In genomic region chr11:611001-611996, GRCh38 we compare ENCODE assay signal across 17 cellular contexts. TPM values are rescaled to one million over a fixed set of nuclear protein-coding genes. Genes with fewer than 3 reads are reported as not detected.
A peak's percentile ranks its signal among the peaks of the same experiment; 100 is the strongest.
DNase-seq lines count a peak whose midpoint lies in the region; ATAC-seq, FAIRE-seq and TF ChIP-seq lines count a peak whose summit lies in the region.
"Had no signal": no experiment of that assay in that cellular context is flagged by ENCODE, and none has a peak within 500 bp of the region (broad histone marks: within the 10 kb centered on the region; RNA-seq: fewer than 3 reads in every experiment).

No MANE protein-coding gene starts in this region.

- 99% methylated on average over 40 of the region's 49 CpGs for WGBS in HepG2 (ENCODE audit: low lambda C conversion rate)
- WGBS in thymus: 95% methylated on average over 49 of the region's 49 CpGs

- no peaks in the 10 kb centered on the region for H3K9me3 ChIP-seq in breast epithelium
- H3K9me3 ChIP-seq in Peyer's patch: no peaks in the 10 kb centered on the region
- H3K9me3 ChIP-seq in HepG2 (ENCODE audit: low read length): no peaks in the 10 kb centered on the region
- no peaks in the 10 kb centered on the region for H3K9me3 ChIP-seq in thymus (ENCODE audit: control insufficient read depth)
- H3K9me3 ChIP-seq: thoracic aorta had no signal

- ATAC-seq in HepG2: no peak
- ATAC-seq in stimulated activated memory B cell treated with anti-CD40 and anti-IgM and Interleukin-4, amounts not matched to agents 10 μg/mL and 1 μg/mL and 100 μg/mL, for 72 hours: no peak

- H3K36me3 ChIP-seq in breast epithelium (peaks cover 5% of the 10 kb centered on the region), Peyer's patch (peaks cover 0 to 71% (median 3%) of the 10 kb centered on the region in 3 donors), HepG2 (replicated peaks in 1 of 2; ENCODE audit: control insufficient read depth in 1 of 2, insufficient read depth in 2 of 2, low read length in 2 of 2) (peaks cover 41 to 73% of the 10 kb centered on the region in 2 experiments; a peak in 4 of 5 replicates), thymus (ENCODE audit: control insufficient read depth, insufficient read depth) (peaks cover 79% of the 10 kb centered on the region)

- peaks cover 6% of the 10 kb centered on the region for H3K4me1 Mint-ChIP-seq in MCF 10A (ENCODE audit: insufficient read depth, unreplicated experiment)
- peaks cover 29% of the 10 kb centered on the region for H3K4me1 Mint-ChIP-seq in stimulated activated memory B cell treated with anti-CD40 and anti-IgM and Interleukin-4, amounts not matched to agents 10 μg/mL and 1 μg/mL and 100 μg/mL, for 72 hours

- POLR2A ChIA-PET in MCF 10A (lab: Yijun Ruan, JAX): interaction anchor here (1.3 to 1.7 kb wide), 2 partner anchors 10 to 51 kb away, joined by 4 read pairs; partner anchors contain the start of gene LMNTD2
- POLR2A ChIA-PET in HepG2 (lab: Yijun Ruan, JAX): no interaction called here

- CTCF ChIA-PET in MCF 10A (lab: Yijun Ruan, JAX) (no interaction called here), HepG2 (lab: Yijun Ruan, JAX; ENCODE audit: low intra/inter-chr PET ratio, low total read pairs) (no interaction called here)

- in situ Hi-C loops in HepG2 (cut with HindIII; ENCODE audit: extremely low pct_ligation_motif_present, low pct_unique_long_range_greater_than_20kb): no loop called here

- H3K9ac ChIP-seq in HepG2 (ENCODE audit: insufficient read depth, low read depth, low read length): no peak overlapping the region

- FAIRE-seq in HepG2 (lab: Jason Lieb, UNC): no peak
- FAIRE-seq: frontal cortex had no signal

- no peak for TF ChIP-seq RAD21 in HepG2 (CRISPR knock-in tag; IDR thresholded peaks at IDR 0.05)

- H3K36me3 Mint-ChIP-seq in MCF 10A (ENCODE audit: insufficient read depth, unreplicated experiment): peaks cover 64% of the 10 kb centered on the region
- H3K36me3 Mint-ChIP-seq in stimulated activated memory B cell treated with anti-CD40 and anti-IgM and Interleukin-4, amounts not matched to agents 10 μg/mL and 1 μg/mL and 100 μg/mL, for 72 hours: peaks cover 24% of the 10 kb centered on the region

- H3K4me3 ChIP-seq in breast epithelium: no peak overlapping the region
- no peak overlapping the region for H3K4me3 ChIP-seq in Peyer's patch
- no peak overlapping the region for H3K4me3 ChIP-seq in HepG2 (replicated peaks in 1 of 3; ENCODE audit: insufficient read depth in 1 of 3, low read depth in 2 of 3, low read length in 3 of 3)
- no peak overlapping the region for H3K4me3 ChIP-seq in thymus (ENCODE audit: low read length)
- H3K4me3 ChIP-seq: thoracic aorta had no signal

- BruUV-seq in MCF 10A (replicated peaks; lab: Mats Ljungman, UMichigan) (TSS peak; percentile 25), HepG2 (replicated peaks; lab: Mats Ljungman, UMichigan) (no TSS peak)

- H3K27me3 Mint-ChIP-seq in MCF 10A (ENCODE audit: insufficient read depth, unreplicated experiment): no peaks in the 10 kb centered on the region
- no peaks in the 10 kb centered on the region for H3K27me3 Mint-ChIP-seq in stimulated activated memory B cell treated with anti-CD40 and anti-IgM and Interleukin-4, amounts not matched to agents 10 μg/mL and 1 μg/mL and 100 μg/mL, for 72 hours
- H3K27me3 Mint-ChIP-seq: progenitor cell of endocrine pancreas had no signal

- no peak overlapping the region for H3K27ac Mint-ChIP-seq in MCF 10A (ENCODE audit: low read depth, unreplicated experiment)
- H3K27ac Mint-ChIP-seq in stimulated activated memory B cell treated with anti-CD40 and anti-IgM and Interleukin-4, amounts not matched to agents 10 μg/mL and 1 μg/mL and 100 μg/mL, for 72 hours: no peak overlapping the region

- H2AFZ ChIP-seq in HepG2 (ENCODE audit: low read length): no peak overlapping the region

- H3K4me2 ChIP-seq in HepG2 (ENCODE audit: low read depth, low read length): no peak overlapping the region

- no peak overlapping the region for H3K4me3 Mint-ChIP-seq in MCF 10A (ENCODE audit: unreplicated experiment)
- no peak overlapping the region for H3K4me3 Mint-ChIP-seq in stimulated activated memory B cell treated with anti-CD40 and anti-IgM and Interleukin-4, amounts not matched to agents 10 μg/mL and 1 μg/mL and 100 μg/mL, for 72 hours

- H3K27me3 ChIP-seq in breast epithelium (no peaks in the 10 kb centered on the region), Peyer's patch (no peaks in the 10 kb centered on the region), HepG2 (ENCODE audit: control insufficient read depth in 1 of 2, insufficient read depth in 2 of 2, low read length in 2 of 2) (no peaks in the 10 kb centered on the region), thymus (ENCODE audit: control insufficient read depth, insufficient read depth) (no peaks in the 10 kb centered on the region)

- H4K20me1 ChIP-seq in HepG2 (ENCODE audit: insufficient read depth, low read length): peaks cover 3% of the 10 kb centered on the region; the same call in 1 of the 2 replicates

- TF ChIP-seq EP300 in HepG2 (IDR thresholded peaks at IDR 0.05; ENCODE audit: low read depth in 2 of 2, low read length in 2 of 2): no peak
- TF ChIP-seq EP300 in HepG2 (CRISPR knock-in tag; IDR thresholded peaks at IDR 0.05; ENCODE audit: borderline replicate concordance): no peak

- TF ChIP-seq POLR2A in breast epithelium (IDR thresholded peaks at IDR 0.05) (no peak), Peyer's patch (IDR thresholded peaks at IDR 0.05) (no peak), HepG2 (IDR thresholded peaks at IDR 0.05; ENCODE audit: insufficient read depth in 1 of 2, low read depth in 2 of 2, low read length in 2 of 2) (no peak)

- intact Hi-C loops in MCF 10A (cut with micrococcal nuclease): loop anchor here (10.0 kb wide), 1 partner anchor 46 kb away; the partner anchor contains the start of genes LMNTD2 and RASSF7
- intact Hi-C loops in breast epithelium (cut with DNase I; ENCODE audit: low total_unique reads): no loop called here
- intact Hi-C loops in HepG2 (cut with micrococcal nuclease; ENCODE audit: unreplicated experiment): loop anchor here (10.0 kb wide), 1 partner anchor 56 kb away; no protein-coding TSS in a partner anchor

- H3K9me3 Mint-ChIP-seq in MCF 10A (ENCODE audit: unreplicated experiment): no peaks in the 10 kb centered on the region
- H3K9me3 Mint-ChIP-seq in stimulated activated memory B cell treated with anti-CD40 and anti-IgM and Interleukin-4, amounts not matched to agents 10 μg/mL and 1 μg/mL and 100 μg/mL, for 72 hours: no peaks in the 10 kb centered on the region

- H3K79me2 ChIP-seq in HepG2 (ENCODE audit: insufficient read depth, low read length): no peaks in the 10 kb centered on the region

- H3K27ac ChIP-seq in breast epithelium (no peak overlapping the region), Peyer's patch (peak overlapping the region in 3 of 4 donors; percentile 69 to 95 (median 94)), HepG2 (ENCODE audit: extremely low read length, insufficient read depth, low read length) (no peak overlapping the region), thymus (ENCODE audit: low read depth) (peak overlapping the region; percentile 31)
- H3K27ac ChIP-seq: thoracic aorta had no signal

- DNase-seq in MCF 10A (ENCODE audit: unreplicated experiment): no peak
- DNase-seq in breast epithelium (ENCODE audit: low spot score in 2 of 2): no peak
- DNase-seq in Peyer's patch: peak in 1 of 3 donors; percentile 46
- no peak for DNase-seq in HepG2 (ENCODE audit: low spot score)
- DNase-seq in retina: no peak
- DNase-seq in NCI-H524 (lab: John Stamatoyannopoulos, UW): no peak
- DNase-seq: activated CD4-positive, alpha-beta T cell treated with anti-CD3 and anti-CD28 coated beads for 4 hours; activated gamma-delta T cell; midbrain; NCI-H2081 had no signal

- peaks cover 10 to 13% of the 10 kb centered on the region in 2 donors for H3K4me1 ChIP-seq in breast epithelium
- H3K4me1 ChIP-seq in Peyer's patch: peaks cover 10 to 46% (median 21%) of the 10 kb centered on the region in 4 donors
- H3K4me1 ChIP-seq in HepG2 (ENCODE audit: insufficient read depth, low read length): no peaks in the 10 kb centered on the region
- peaks cover 9% of the 10 kb centered on the region for H3K4me1 ChIP-seq in thymus (ENCODE audit: control insufficient read depth, insufficient read depth, low read length)

- no peak for TF ChIP-seq CTCF in MCF 10A (IDR thresholded peaks at IDR 0.05; ENCODE audit: unreplicated experiment)
- no peak for TF ChIP-seq CTCF in breast epithelium (IDR thresholded peaks at IDR 0.05)
- TF ChIP-seq CTCF in Peyer's patch (IDR thresholded peaks at IDR 0.05): no peak
- TF ChIP-seq CTCF in HepG2 (CRISPR knock-in tag; IDR thresholded peaks at IDR 0.05): no peak

RNA-seq across cellular contexts. Expression of gene IRF7, which starts 4.5 kb away (rescaled TPM):
- total RNA-seq in MCF 10A (2022): 7.7 and 9.5 TPM in 2 replicates
- total RNA-seq in breast epithelium: 10 to 100 TPM; 13.3 to 29.9 (median 27.9) TPM
- total RNA-seq in Peyer's patch: 10 to 100 TPM; 28.1 to 80.9 (median 58.4) TPM
- not detected in 2 replicates for total RNA-seq in HepG2 (2016; rRNA removed; fragmentation: Illumina TruSeq; extraction: Trizol)
- total RNA-seq in HepG2 (2016; cell fraction: cytosol; rRNA removed; fragmentation: Illumina TruSeq; extraction: Trizol; ENCODE audit: low read depth): not detected in 2 replicates
- not detected in 2 replicates for total RNA-seq in HepG2 (2016; cell fraction: insoluble cytoplasmic fraction; rRNA removed; fragmentation: Illumina TruSeq; extraction: Trizol)
- not detected in 2 replicates for total RNA-seq in HepG2 (2016; cell fraction: membrane; rRNA removed; fragmentation: Illumina TruSeq; extraction: Trizol)
- total RNA-seq in HepG2 (2016; cell fraction: nucleus; rRNA removed; fragmentation: Illumina TruSeq; extraction: Trizol): not detected in 2 replicates
- 0.04 TPM in 1 of 2 replicates, not detected in the other for polyA plus RNA-seq in HepG2 (2011; rRNA removed)
- polyA plus RNA-seq in HepG2 (2011; cell fraction: cytosol; rRNA removed): 0.03 TPM in 1 of 2 replicates, not detected in the other
- 0.47 and 0.69 TPM in 2 replicates for polyA plus RNA-seq in HepG2 (2011; cell fraction: nucleus; rRNA removed)
- 0.42 and 0.91 TPM in 2 replicates for polyA plus RNA-seq in HepG2 (2012)
- polyA plus RNA-seq in HepG2 (2016; cell fraction: cytosol; fragmentation: Illumina TruSeq; extraction: Trizol; ENCODE audit: low read depth): not detected in 2 replicates
- not detected in 2 replicates for polyA plus RNA-seq in HepG2 (2016; cell fraction: insoluble cytoplasmic fraction; fragmentation: Illumina TruSeq; extraction: Trizol; ENCODE audit: low read depth)
- not detected in 2 replicates for polyA plus RNA-seq in HepG2 (2016; cell fraction: membrane; fragmentation: Illumina TruSeq; extraction: Trizol; ENCODE audit: low read depth)
- not detected in 2 replicates for polyA plus RNA-seq in HepG2 (2016; cell fraction: nucleus; fragmentation: Illumina TruSeq; extraction: Trizol; ENCODE audit: insufficient read depth, low read depth)
- 3.8 TPM in 1 of 2 replicates, not detected in the other for polyA minus RNA-seq in HepG2 (2011; rRNA and poly(A)+ RNA removed; ENCODE audit: low replicate concordance)
- polyA minus RNA-seq in HepG2 (2011; cell fraction: cytosol; rRNA and poly(A)+ RNA removed): not detected in 2 replicates
- polyA minus RNA-seq in HepG2 (2011; cell fraction: nucleus; rRNA and poly(A)+ RNA removed): not detected in 2 replicates
- 102 TPM for polyA plus RNA-seq in thymus

RNA-seq across cellular contexts. Expression of gene CDHR5, which starts 13.5 kb away (rescaled TPM):
- not detected in 2 replicates for total RNA-seq in MCF 10A (2022)
- 1 to 10 TPM in 1 of 3 donors, not detected in 2; 6.2 TPM for total RNA-seq in breast epithelium
- total RNA-seq in Peyer's patch: 1,000 to 10,000 TPM in 3 of 4 donors, 10 to 100 TPM in 1; 77.6 to 1,696 (median 1,274) TPM
- total RNA-seq in HepG2 (2016; rRNA removed; fragmentation: Illumina TruSeq; extraction: Trizol): 0.21 and 0.46 TPM in 2 replicates
- 0.09 TPM in 1 of 2 replicates, not detected in the other for total RNA-seq in HepG2 (2016; cell fraction: cytosol; rRNA removed; fragmentation: Illumina TruSeq; extraction: Trizol; ENCODE audit: low read depth)
- 0.52 TPM in 1 of 2 replicates, not detected in the other for total RNA-seq in HepG2 (2016; cell fraction: insoluble cytoplasmic fraction; rRNA removed; fragmentation: Illumina TruSeq; extraction: Trizol)
- total RNA-seq in HepG2 (2016; cell fraction: membrane; rRNA removed; fragmentation: Illumina TruSeq; extraction: Trizol): 0.25 and 0.52 TPM in 2 replicates
- total RNA-seq in HepG2 (2016; cell fraction: nucleus; rRNA removed; fragmentation: Illumina TruSeq; extraction: Trizol): 0.65 and 0.72 TPM in 2 replicates
- polyA plus RNA-seq in HepG2 (2011; rRNA removed): 0.68 and 0.71 TPM in 2 replicates
- polyA plus RNA-seq in HepG2 (2011; cell fraction: cytosol; rRNA removed): 0.19 and 0.67 TPM in 2 replicates
- 1.8 and 3.5 TPM in 2 replicates for polyA plus RNA-seq in HepG2 (2011; cell fraction: nucleus; rRNA removed)
- polyA plus RNA-seq in HepG2 (2012): 0.37 and 0.71 TPM in 2 replicates
- 0.06 and 0.12 TPM in 2 replicates for polyA plus RNA-seq in HepG2 (2016; cell fraction: cytosol; fragmentation: Illumina TruSeq; extraction: Trizol; ENCODE audit: low read depth)
- 0.70 and 0.90 TPM in 2 replicates for polyA plus RNA-seq in HepG2 (2016; cell fraction: insoluble cytoplasmic fraction; fragmentation: Illumina TruSeq; extraction: Trizol; ENCODE audit: low read depth)
- 0.11 and 0.40 TPM in 2 replicates for polyA plus RNA-seq in HepG2 (2016; cell fraction: membrane; fragmentation: Illumina TruSeq; extraction: Trizol; ENCODE audit: low read depth)
- 3.1 and 3.6 TPM in 2 replicates for polyA plus RNA-seq in HepG2 (2016; cell fraction: nucleus; fragmentation: Illumina TruSeq; extraction: Trizol; ENCODE audit: insufficient read depth, low read depth)
- polyA minus RNA-seq in HepG2 (2011; rRNA and poly(A)+ RNA removed; ENCODE audit: low replicate concordance): 0.62 TPM in 1 of 2 replicates, not detected in the other
- 0.40 TPM in 1 of 2 replicates, not detected in the other for polyA minus RNA-seq in HepG2 (2011; cell fraction: cytosol; rRNA and poly(A)+ RNA removed)
- 0.26 and 0.75 TPM in 2 replicates for polyA minus RNA-seq in HepG2 (2011; cell fraction: nucleus; rRNA and poly(A)+ RNA removed)
- polyA plus RNA-seq in thymus: 0.05 TPM
- total RNA-seq: Daoy, frontal cortex, thoracic aorta had no signal

RNA-seq across cellular contexts. Expression of gene SCT, which starts 15.7 kb away (rescaled TPM):
- total RNA-seq in MCF 10A (2022) (not detected in 2 replicates), breast epithelium (not detected), Peyer's patch (10 to 100 TPM in 1 of 4 donors, not detected in 3; 12.6 TPM), HepG2 (2016; rRNA removed; fragmentation: Illumina TruSeq; extraction: Trizol) (not detected in 2 replicates)
- not detected in 2 replicates for total RNA-seq in HepG2 (2016; cell fraction: cytosol; rRNA removed; fragmentation: Illumina TruSeq; extraction: Trizol; ENCODE audit: low read depth)
- not detected in 2 replicates for total RNA-seq in HepG2 (2016; cell fraction: insoluble cytoplasmic fraction; rRNA removed; fragmentation: Illumina TruSeq; extraction: Trizol)
- not detected in 2 replicates for total RNA-seq in HepG2 (2016; cell fraction: membrane; rRNA removed; fragmentation: Illumina TruSeq; extraction: Trizol)
- total RNA-seq in HepG2 (2016; cell fraction: nucleus; rRNA removed; fragmentation: Illumina TruSeq; extraction: Trizol): not detected in 2 replicates
- polyA plus RNA-seq in HepG2 (2011; rRNA removed) (not detected in 2 replicates), thymus (0.25 TPM)
- not detected in 2 replicates for polyA plus RNA-seq in HepG2 (2011; cell fraction: cytosol; rRNA removed)
- polyA plus RNA-seq in HepG2 (2011; cell fraction: nucleus; rRNA removed): not detected in 2 replicates
- polyA plus RNA-seq in HepG2 (2012): not detected in 2 replicates
- not detected in 2 replicates for polyA plus RNA-seq in HepG2 (2016; cell fraction: cytosol; fragmentation: Illumina TruSeq; extraction: Trizol; ENCODE audit: low read depth)
- not detected in 2 replicates for polyA plus RNA-seq in HepG2 (2016; cell fraction: insoluble cytoplasmic fraction; fragmentation: Illumina TruSeq; extraction: Trizol; ENCODE audit: low read depth)
- polyA plus RNA-seq in HepG2 (2016; cell fraction: membrane; fragmentation: Illumina TruSeq; extraction: Trizol; ENCODE audit: low read depth): not detected in 2 replicates
- not detected in 2 replicates for polyA plus RNA-seq in HepG2 (2016; cell fraction: nucleus; fragmentation: Illumina TruSeq; extraction: Trizol; ENCODE audit: insufficient read depth, low read depth)
- polyA minus RNA-seq in HepG2 (2011; rRNA and poly(A)+ RNA removed; ENCODE audit: low replicate concordance): not detected in 2 replicates
- polyA minus RNA-seq in HepG2 (2011; cell fraction: cytosol; rRNA and poly(A)+ RNA removed): not detected in 2 replicates
- polyA minus RNA-seq in HepG2 (2011; cell fraction: nucleus; rRNA and poly(A)+ RNA removed): not detected in 2 replicates
- total RNA-seq: Daoy; frontal cortex; T-helper 2 cell treated with Interferon-gamma antibody and Interleukin-4, amounts not matched to agents 100 ng/mL and 5 ng/mL, for 36 hours; thoracic aorta had no signal

RNA-seq across cellular contexts. Expression of gene DRD4, which starts 25.8 kb away (rescaled TPM):
- 0.44 and 1.3 TPM in 2 replicates for total RNA-seq in MCF 10A (2022)
- under 1 TPM in 1 of 3 donors, not detected in 2; 0.29 TPM for total RNA-seq in breast epithelium
- total RNA-seq in Peyer's patch: 1 to 10 TPM in 2 of 4 donors, not detected in 2; 1.6 to 3.0 TPM
- total RNA-seq in HepG2 (2016; rRNA removed; fragmentation: Illumina TruSeq; extraction: Trizol): 0.13 TPM in 1 of 2 replicates, not detected in the other
- total RNA-seq in HepG2 (2016; cell fraction: cytosol; rRNA removed; fragmentation: Illumina TruSeq; extraction: Trizol; ENCODE audit: low read depth): not detected in 2 replicates
- total RNA-seq in HepG2 (2016; cell fraction: insoluble cytoplasmic fraction; rRNA removed; fragmentation: Illumina TruSeq; extraction: Trizol): not detected in 2 replicates
- total RNA-seq in HepG2 (2016; cell fraction: membrane; rRNA removed; fragmentation: Illumina TruSeq; extraction: Trizol): 0.15 TPM in 1 of 2 replicates, not detected in the other
- total RNA-seq in HepG2 (2016; cell fraction: nucleus; rRNA removed; fragmentation: Illumina TruSeq; extraction: Trizol): not detected in 2 replicates
- 0.09 TPM in 2 replicates for polyA plus RNA-seq in HepG2 (2011; rRNA removed)
- polyA plus RNA-seq in HepG2 (2011; cell fraction: cytosol; rRNA removed): 0.11 TPM in 1 of 2 replicates, not detected in the other
- polyA plus RNA-seq in HepG2 (2011; cell fraction: nucleus; rRNA removed): 1.3 and 1.6 TPM in 2 replicates
- 0.60 and 0.79 TPM in 2 replicates for polyA plus RNA-seq in HepG2 (2012)
- 0.18 and 0.26 TPM in 2 replicates for polyA plus RNA-seq in HepG2 (2016; cell fraction: cytosol; fragmentation: Illumina TruSeq; extraction: Trizol; ENCODE audit: low read depth)
- polyA plus RNA-seq in HepG2 (2016; cell fraction: insoluble cytoplasmic fraction; fragmentation: Illumina TruSeq; extraction: Trizol; ENCODE audit: low read depth): 0.16 and 0.24 TPM in 2 replicates
- 0.22 and 0.28 TPM in 2 replicates for polyA plus RNA-seq in HepG2 (2016; cell fraction: membrane; fragmentation: Illumina TruSeq; extraction: Trizol; ENCODE audit: low read depth)
- 1.4 and 1.5 TPM in 2 replicates for polyA plus RNA-seq in HepG2 (2016; cell fraction: nucleus; fragmentation: Illumina TruSeq; extraction: Trizol; ENCODE audit: insufficient read depth, low read depth)
- polyA minus RNA-seq in HepG2 (2011; rRNA and poly(A)+ RNA removed; ENCODE audit: low replicate concordance): 0.42 TPM in 1 of 2 replicates, not detected in the other
- not detected in 2 replicates for polyA minus RNA-seq in HepG2 (2011; cell fraction: cytosol; rRNA and poly(A)+ RNA removed)
- 0.26 and 0.50 TPM in 2 replicates for polyA minus RNA-seq in HepG2 (2011; cell fraction: nucleus; rRNA and poly(A)+ RNA removed)
- polyA plus RNA-seq in thymus: 0.82 TPM
- total RNA-seq: Daoy, frontal cortex had no signal

RNA-seq across cellular contexts. Expression of gene PHRF1, which starts 35.0 kb away (rescaled TPM):
- total RNA-seq in MCF 10A (2022) (29.9 and 31.8 TPM in 2 replicates), breast epithelium (10 to 100 TPM; 18.6 to 22.1 (median 21.3) TPM), Peyer's patch (10 to 100 TPM; 48.4 to 88.0 (median 57.8) TPM), HepG2 (2016; rRNA removed; fragmentation: Illumina TruSeq; extraction: Trizol) (13.7 and 16.7 TPM in 2 replicates)
- 7.4 and 7.9 TPM in 2 replicates for total RNA-seq in HepG2 (2016; cell fraction: cytosol; rRNA removed; fragmentation: Illumina TruSeq; extraction: Trizol; ENCODE audit: low read depth)
- 10.7 and 17.0 TPM in 2 replicates for total RNA-seq in HepG2 (2016; cell fraction: insoluble cytoplasmic fraction; rRNA removed; fragmentation: Illumina TruSeq; extraction: Trizol)
- total RNA-seq in HepG2 (2016; cell fraction: membrane; rRNA removed; fragmentation: Illumina TruSeq; extraction: Trizol): 5.1 and 6.1 TPM in 2 replicates
- 10.8 and 14.2 TPM in 2 replicates for total RNA-seq in HepG2 (2016; cell fraction: nucleus; rRNA removed; fragmentation: Illumina TruSeq; extraction: Trizol)
- polyA plus RNA-seq in HepG2 (2011; rRNA removed) (8.2 and 11.2 TPM in 2 replicates), thymus (23.7 TPM)
- 4.8 and 7.0 TPM in 2 replicates for polyA plus RNA-seq in HepG2 (2011; cell fraction: cytosol; rRNA removed)
- polyA plus RNA-seq in HepG2 (2011; cell fraction: nucleus; rRNA removed): 30.1 and 30.7 TPM in 2 replicates
- polyA plus RNA-seq in HepG2 (2012): 7.4 and 8.1 TPM in 2 replicates
- polyA plus RNA-seq in HepG2 (2016; cell fraction: cytosol; fragmentation: Illumina TruSeq; extraction: Trizol; ENCODE audit: low read depth): 1.6 and 1.8 TPM in 2 replicates
- polyA plus RNA-seq in HepG2 (2016; cell fraction: insoluble cytoplasmic fraction; fragmentation: Illumina TruSeq; extraction: Trizol; ENCODE audit: low read depth): 10.7 and 13.7 TPM in 2 replicates
- polyA plus RNA-seq in HepG2 (2016; cell fraction: membrane; fragmentation: Illumina TruSeq; extraction: Trizol; ENCODE audit: low read depth): 2.1 and 2.5 TPM in 2 replicates
- polyA plus RNA-seq in HepG2 (2016; cell fraction: nucleus; fragmentation: Illumina TruSeq; extraction: Trizol; ENCODE audit: insufficient read depth, low read depth): 25.7 and 27.7 TPM in 2 replicates
- polyA minus RNA-seq in HepG2 (2011; rRNA and poly(A)+ RNA removed; ENCODE audit: low replicate concordance): 13.6 and 18.7 TPM in 2 replicates
- polyA minus RNA-seq in HepG2 (2011; cell fraction: cytosol; rRNA and poly(A)+ RNA removed): 7.8 and 7.9 TPM in 2 replicates
- 17.4 and 19.9 TPM in 2 replicates for polyA minus RNA-seq in HepG2 (2011; cell fraction: nucleus; rRNA and poly(A)+ RNA removed)

Comparison
In these comparisons a context has a peak if more than half of its experiments do, and no peak if none do; other contexts are left out.
1. H3K27ac ChIP-seq: peak in Peyer's patch (3 of 4) and thymus (single experiment); none in breast epithelium (0 of 2) and HepG2 (single experiment).
2. RNA of gene CDHR5, which starts 13.5 kb away (total RNA-seq): 77.6 to 1,696 TPM in Peyer's patch; 0.09 to 0.72 TPM in HepG2, not detected in MCF 10A and 6.2 TPM in breast epithelium; every median in the first group is over 10 times any median in the second.